Comparison of ENCODE assay signal across 9 cellular contexts in genomic region chr3:13495921-13496723, GRCh38. TPM values are rescaled to one million over a fixed set of nuclear protein-coding genes. Genes with fewer than 3 reads are reported as not detected.
DNase-seq lines count a peak whose midpoint lies in the region; ATAC-seq and TF ChIP-seq lines count a peak whose summit lies in the region.
"Had no signal": no experiment of that assay in that cellular context is flagged by ENCODE, and none has a peak within 500 bp of the region (broad histone marks: within the 10 kb centered on the region; RNA-seq: fewer than 3 reads in every experiment).

No MANE protein-coding gene starts in this region.

- H3K27ac ChIP-seq in adrenal gland: no peak overlapping the region

- 33 to 49% (median 47%) methylated on average over 7 to 12 of the region's 12 CpGs for WGBS in adrenal gland, 4 donors

- H3K4me3 ChIP-seq in MG63: no peak overlapping the region
- H3K4me3 ChIP-seq in adrenal gland: no peak overlapping the region

- H3K27me3 ChIP-seq in MG63 (no peaks in the 10 kb centered on the region), adrenal gland (no peaks in the 10 kb centered on the region)

- ATAC-seq in GM21529 (IDR thresholded peaks at IDR 0.05; ENCODE audit: unreplicated experiment) (peak; percentile 69), left cardiac atrium (peak; percentile 87)

- intact Hi-C loops in adrenal gland (cut with DNase I) (loop anchor here in 1 of 2 donors (2.0 kb wide), 1 partner anchor 155 kb away; no protein-coding TSS in a partner anchor), left cardiac atrium (cut with DNase I) (loop anchor here (1.0 to 2.0 kb wide), 2 partner anchors 152 to 153 kb away; no protein-coding TSS in a partner anchor)

- DNase-seq in D341Med (ENCODE audit: low spot score): peak; percentile 81
- DNase-seq in MG63: peak; percentile 83
- DNase-seq in T follicular helper cell (ENCODE audit: low read depth): peak; percentile 52
- DNase-seq in adrenal gland: peak; percentile 68 to 91 (median 81)
- peak; percentile 82 for DNase-seq in left cardiac atrium
- peak; percentile 68 for DNase-seq in renal cortical epithelial cell (ENCODE audit: low read depth)
- no peak for DNase-seq in OCI-M2 (lab: John Stamatoyannopoulos, UW; ENCODE audit: unreplicated experiment)

- peak; percentile 78 to 93 (median 88) for TF ChIP-seq CTCF in adrenal gland (IDR thresholded peaks at IDR 0.05)

- H3K36me3 ChIP-seq in MG63 (no peaks in the 10 kb centered on the region), adrenal gland (replicated peaks in 1 of 2) (no peaks in the 10 kb centered on the region)

- H3K9me3 ChIP-seq in MG63 (no peaks in the 10 kb centered on the region), adrenal gland (replicated peaks in 1 of 3) (no peaks in the 10 kb centered on the region)

- H3K4me1 ChIP-seq in adrenal gland (replicated peaks in 1 of 2): no peaks in the 10 kb centered on the region

- no peak for TF ChIP-seq POLR2A in adrenal gland (IDR thresholded peaks at IDR 0.05)

RNA-seq across cellular contexts. Expression of gene HDAC11, which starts 16.0 kb away (rescaled TPM):
- total RNA-seq in MG63 (2014; rRNA removed; shearing (Covaris generic); ENCODE audit: low replicate concordance): 13.4 and 40.4 TPM in 2 replicates
- total RNA-seq in adrenal gland: 10 to 100 TPM in 7 of 8 donors, 1 to 10 TPM in 1; 9.4 to 58.0 (median 18.7) TPM
- 10 to 100 TPM in 2 of 3 donors, 1 to 10 TPM in 1; 6.9 to 17.5 (median 12.7) TPM for polyA plus RNA-seq in adrenal gland
- 10 to 100 TPM; 27.6 to 36.0 TPM for total RNA-seq in left cardiac atrium
- total RNA-seq in renal cortical epithelial cell: 18.4 and 23.7 TPM in 2 replicates

RNA-seq across cellular contexts. Expression of gene FBLN2, which starts 52.8 kb away (rescaled TPM):
- 33.6 and 59.9 TPM in 2 replicates for total RNA-seq in MG63 (2014; rRNA removed; shearing (Covaris generic); ENCODE audit: low replicate concordance)
- total RNA-seq in adrenal gland: 10 to 100 TPM in 3 of 8 donors, 1 to 10 TPM in 5; 4.6 to 31.5 (median 7.3) TPM
- polyA plus RNA-seq in adrenal gland: 10 to 100 TPM in 1 of 3 donors, 1 to 10 TPM in 2; 1.8 to 16.2 (median 3.4) TPM
- total RNA-seq in left cardiac atrium: 100 to 1,000 TPM; 178 to 256 TPM
- total RNA-seq in renal cortical epithelial cell: 3.8 and 9.4 TPM in 2 replicates
- total RNA-seq: T-helper 2 cell treated with Interferon-gamma antibody and Interleukin-4, amounts not matched to agents 100 ng/mL and 5 ng/mL, for 36 hours had no signal
